10 cellular contexts compared by ENCODE assay signal in genomic region chr13:98978280-98978679, GRCh38. TPM values are rescaled to one million over a fixed set of nuclear protein-coding genes. Genes with fewer than 3 reads are reported as not detected.
A peak's percentile ranks its signal among the peaks of the same experiment; 100 is the strongest.
DNase-seq lines count a peak whose midpoint lies in the region; ATAC-seq and TF ChIP-seq lines count a peak whose summit lies in the region.
"Had no signal": no experiment of that assay in that cellular context is flagged by ENCODE, and none has a peak within 500 bp of the region (broad histone marks: within the 10 kb centered on the region; RNA-seq: fewer than 3 reads in every experiment).

No MANE protein-coding gene starts in this region.

- H3K4me3 ChIP-seq in GM23338 (no peak overlapping the region), astrocyte of the cerebellum (ENCODE audit: low read depth, low read length) (peak overlapping the region; percentile 48), right cardiac atrium (ENCODE audit: low read length) (peak overlapping the region; percentile 53), skeletal muscle satellite cell (ENCODE audit: low read length) (peak overlapping the region; percentile 74)

- H3K27me3 ChIP-seq in GM23338 (ENCODE audit: insufficient read depth) (no peaks in the 10 kb centered on the region), right cardiac atrium (ENCODE audit: control insufficient read depth, insufficient read depth) (no peaks in the 10 kb centered on the region), skeletal muscle satellite cell (ENCODE audit: control insufficient read depth, insufficient read depth, low read length) (no peaks in the 10 kb centered on the region)

- peaks cover 43% of the 10 kb centered on the region for H3K4me1 Mint-ChIP-seq in GM23338

- in situ Hi-C loops in astrocyte of the cerebellum (cut with HindIII; ENCODE audit: low sequenced_read_pairs): no loop called here

- no peaks in the 10 kb centered on the region; the same call in 1 of the 2 replicates for H3K79me2 ChIP-seq in GM23338 (replicated peaks; ENCODE audit: insufficient read depth)

- H3K4me3 Mint-ChIP-seq in GM23338: no peak overlapping the region
- H3K4me3 Mint-ChIP-seq: activated naive CD4-positive, alpha-beta T cell treated with anti-CD3 and anti-CD28 coated beads, Interleukin-2, amount 10 ng/mL, durations not matched to agents 7 days and 5 days had no signal

- H3K36me3 ChIP-seq in GM23338 (ENCODE audit: insufficient read depth) (no peaks in the 10 kb centered on the region), skeletal muscle satellite cell (ENCODE audit: insufficient read depth, low read length) (no peaks in the 10 kb centered on the region)

- intact Hi-C loops in right cardiac atrium (cut with DNase I): loop anchor here in 1 of 4 donors (10.0 kb wide), 1 partner anchor 63 kb away; no protein-coding TSS in a partner anchor

- no peak overlapping the region for H2AFZ ChIP-seq in GM23338

- TF ChIP-seq CTCF in GM23338 (conservative IDR thresholded peaks at IDR 0.05; ENCODE audit: low read depth in 2 of 2): no peak
- no peak for TF ChIP-seq CTCF in astrocyte of the cerebellum (IDR thresholded peaks at IDR 0.05; ENCODE audit: low read depth, low read length, missing control alignments)

- no peaks in the 10 kb centered on the region for H3K9me2 ChIP-seq in GM23338 (ENCODE audit: insufficient read depth)

- H3K27ac ChIP-seq in GM23338 (ENCODE audit: low read depth) (peak overlapping the region; percentile 35; the same call in 1 of the 2 replicates), right cardiac atrium (ENCODE audit: low read length) (peak overlapping the region; percentile 78)

- H3K27me3 Mint-ChIP-seq in GM23338 (ENCODE audit: insufficient read depth, low read depth, poor library complexity): peaks cover 4% of the 10 kb centered on the region
- H3K27me3 Mint-ChIP-seq: activated naive CD4-positive, alpha-beta T cell treated with anti-CD3 and anti-CD28 coated beads, Interleukin-2, amount 10 ng/mL, durations not matched to agents 7 days and 5 days had no signal

- H3K36me3 Mint-ChIP-seq in GM23338 (ENCODE audit: low read depth): no peaks in the 10 kb centered on the region

- no peak overlapping the region for H3K27ac Mint-ChIP-seq in GM23338
- H3K27ac Mint-ChIP-seq: activated naive CD4-positive, alpha-beta T cell treated with anti-CD3 and anti-CD28 coated beads, Interleukin-2, amount 10 ng/mL, durations not matched to agents 7 days and 5 days had no signal

- H3K9me3 Mint-ChIP-seq in GM23338: no peaks in the 10 kb centered on the region; the same call in 2 of the 3 replicates
- H3K9me3 Mint-ChIP-seq: activated naive CD4-positive, alpha-beta T cell treated with anti-CD3 and anti-CD28 coated beads, Interleukin-2, amount 10 ng/mL, durations not matched to agents 7 days and 5 days had no signal

- peak overlapping the region; percentile 71 for H3K9ac ChIP-seq in skeletal muscle satellite cell (ENCODE audit: low read depth, low read length)

- H3K4me1 ChIP-seq in GM23338 (ENCODE audit: insufficient read depth) (peaks cover 39% of the 10 kb centered on the region), right cardiac atrium (ENCODE audit: control insufficient read depth, insufficient read depth, low read length) (peaks cover 6% of the 10 kb centered on the region), skeletal muscle satellite cell (ENCODE audit: control insufficient read depth, insufficient read depth, low read length) (peaks cover 38% of the 10 kb centered on the region)

- 24% methylated on average over 3 of the region's 3 CpGs for WGBS in right cardiac atrium

- H3F3A ChIP-seq in GM23338 (replicated peaks; ENCODE audit: low read depth): no peaks in the 10 kb centered on the region

- no peaks in the 10 kb centered on the region for H4K20me1 ChIP-seq in GM23338 (replicated peaks; ENCODE audit: insufficient read depth)

- H3K9me3 ChIP-seq in right cardiac atrium (ENCODE audit: control insufficient read depth, low read length) (no peaks in the 10 kb centered on the region), skeletal muscle satellite cell (replicated peaks; ENCODE audit: low read length) (no peaks in the 10 kb centered on the region)

- no peak overlapping the region for H3K4me2 ChIP-seq in GM23338
- peak overlapping the region; percentile 96 for H3K4me2 ChIP-seq in skeletal muscle satellite cell (ENCODE audit: low read length)

- no peak for ATAC-seq in GM23338
- ATAC-seq in right cardiac atrium: no peak
- no peak for ATAC-seq in HG03378 (IDR thresholded peaks at IDR 0.05; ENCODE audit: unreplicated experiment)

- DNase-seq in GM23338 (ENCODE audit: low spot score) (no peak), astrocyte of the cerebellum (ENCODE audit: low read depth) (peak; percentile 95), right cardiac atrium (no peak), UCSD-AML1 (lab: John Stamatoyannopoulos, UW; ENCODE audit: unreplicated experiment) (no peak), AML-193 (lab: John Stamatoyannopoulos, UW) (no peak), medulla oblongata (ENCODE audit: extremely low spot score) (no peak)
- DNase-seq: activated naive CD4-positive, alpha-beta T cell treated with anti-CD3 and anti-CD28 coated beads, Interleukin-2, amount 10 ng/mL, durations not matched to agents 7 days and 5 days; OCI-M1 had no signal

TF ChIP-seq in GM23338, 12 proteins besides CTCF, POLR2A, EP300 and RAD21 (continues in another document):
- no peak for TF ChIP-seq EZH2phosphoT487 (IDR thresholded peaks at IDR 0.05; ENCODE audit: unreplicated experiment)
- no peak for TF ChIP-seq ZNF331 (CRISPR knock-in tag; IDR thresholded peaks at IDR 0.05; ENCODE audit: low read depth)
- no peak for TF ChIP-seq REST (IDR thresholded peaks at IDR 0.05; ENCODE audit: unreplicated experiment)
- TF ChIP-seq STAT1 (IDR thresholded peaks at IDR 0.05; ENCODE audit: unreplicated experiment): no peak
- TF ChIP-seq ETS1 (IDR thresholded peaks at IDR 0.05): no peak
- no peak for TF ChIP-seq CREB1 (CRISPR knock-in tag; IDR thresholded peaks at IDR 0.05; ENCODE audit: low read depth)
- no peak for TF ChIP-seq POLR2AphosphoS5 (IDR thresholded peaks at IDR 0.05; ENCODE audit: low read depth)
- no peak for TF ChIP-seq ZNF114 (CRISPR knock-in tag; IDR thresholded peaks at IDR 0.05)

RNA-seq across cellular contexts. Expression of gene DOCK9, which starts 0.4 kb away (rescaled TPM):
- 34.9 and 57.7 TPM in 2 replicates for total RNA-seq in GM23338 (2014; rRNA removed; shearing (Covaris generic))
- polyA plus RNA-seq in GM23338 (2016; fragmentation: Nextera tagmentation; extraction: Ambion mirVana) (7.3 and 8.5 TPM in 2 replicates), right cardiac atrium (26.8 TPM)
- total RNA-seq in right cardiac atrium: 10 to 100 TPM; 39.4 to 59.7 (median 57.2) TPM
- total RNA-seq in skeletal muscle satellite cell (2012; rRNA removed): 9.8 and 13.7 TPM in 2 replicates
